Comparison of ENCODE assay signal across 1 cellular context in genomic region chr5:9454012-9454481, GRCh38.
TF ChIP-seq lines count a peak whose summit lies in the region.

No MANE protein-coding gene starts in this region.

TF ChIP-seq in SK-N-SH, 30 proteins besides CTCF, POLR2A, EP300 and RAD21 (continued from another document):
- TF ChIP-seq USF2 (IDR thresholded peaks at IDR 0.05; ENCODE audit: borderline replicate concordance, low read depth, low read length) (no peak; the same call in 1 of the 2 replicates), RFX5 (IDR thresholded peaks at IDR 0.05; ENCODE audit: low read length) (no peak), FOSL2 (IDR thresholded peaks at IDR 0.05; ENCODE audit: borderline replicate concordance, low read depth) (peak; percentile 48; the same call in 1 of the 2 replicates), USF1 (IDR thresholded peaks at IDR 0.05; ENCODE audit: borderline replicate concordance, low read depth) (peak; percentile 87), ZBTB33 (IDR thresholded peaks at IDR 0.05; ENCODE audit: borderline replicate concordance, low read depth) (no peak), RCOR1 (IDR thresholded peaks at IDR 0.05; ENCODE audit: low read length) (peak; percentile 78; the same call in 1 of the 2 replicates), TAF1 (IDR thresholded peaks at IDR 0.05; ENCODE audit: borderline replicate concordance, low read depth, low read length) (no peak), NRF1 (IDR thresholded peaks at IDR 0.05; ENCODE audit: low read depth, low read length) (no peak), FOXM1 (IDR thresholded peaks at IDR 0.05; ENCODE audit: low read depth) (no peak), MEF2A (IDR thresholded peaks at IDR 0.05; ENCODE audit: borderline replicate concordance, low read depth) (no peak; the same call in 1 of the 2 replicates), YY1 (IDR thresholded peaks at IDR 0.05; ENCODE audit: low read depth) (no peak), RXRA (IDR thresholded peaks at IDR 0.05; ENCODE audit: borderline replicate concordance, low read depth) (peak; percentile 23; the same call in 1 of the 2 replicates), TEAD4 (IDR thresholded peaks at IDR 0.05; ENCODE audit: borderline replicate concordance, insufficient read depth) (peak; percentile 70; the same call in 1 of the 2 replicates), JUND (IDR thresholded peaks at IDR 0.05) (peak; percentile 70), REST (IDR thresholded peaks at IDR 0.05; ENCODE audit: low read depth, low read length) (no peak), IRF3 (IDR thresholded peaks at IDR 0.05; ENCODE audit: low read depth, low read length) (no peak), MAX (IDR thresholded peaks at IDR 0.05; ENCODE audit: low read depth) (peak; percentile 62; the same call in 1 of the 2 replicates), CHD2 (IDR thresholded peaks at IDR 0.05; ENCODE audit: low read length, partially characterized antibody) (no peak), SIN3A (IDR thresholded peaks at IDR 0.05; ENCODE audit: borderline replicate concordance, low read depth, low read length) (no peak; the same call in 1 of the 2 replicates), EZH2phosphoT487 (IDR thresholded peaks at IDR 0.05; ENCODE audit: borderline replicate concordance, low read depth) (no peak), GATA2 (CRISPR knock-in tag; IDR thresholded peaks at IDR 0.05) (peak; percentile 39; the same call in 1 of the 2 replicates), ELF1 (IDR thresholded peaks at IDR 0.05) (no peak), POLR2AphosphoS5 (IDR thresholded peaks at IDR 0.05; ENCODE audit: low read depth, low read length) (peak; percentile 64; the same call in 1 of the 2 replicates), NFIC (IDR thresholded peaks at IDR 0.05; ENCODE audit: borderline replicate concordance) (peak; percentile 53)
